In the genomic region with DNA sequence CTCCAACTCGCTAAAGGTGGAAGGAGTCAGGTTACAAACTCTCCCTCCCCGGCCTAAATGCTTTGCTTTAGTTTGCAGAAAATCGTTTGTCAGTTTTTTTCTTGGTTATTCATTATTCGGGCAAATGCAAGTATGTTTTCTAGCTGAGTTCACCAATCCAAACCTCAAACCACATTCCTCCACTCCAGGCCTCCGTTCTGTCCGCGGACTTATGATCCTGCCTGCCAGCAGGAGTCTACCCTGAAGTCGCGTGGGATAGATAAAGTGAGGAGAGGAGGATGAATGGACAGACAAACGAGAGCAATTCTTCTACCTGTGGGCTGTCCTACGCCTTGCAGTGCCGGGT, we compare ENCODE assay signal across 8 cellular contexts. TPM values are rescaled to one million over a fixed set of nuclear protein-coding genes. Genes with fewer than 3 reads are reported as not detected.
DNase-seq lines count a peak whose midpoint lies in the region; ATAC-seq and TF ChIP-seq lines count a peak whose summit lies in the region.

No MANE protein-coding gene starts in this region.

- 0 to 2% (median 0%) methylated on average over 12 of the region's 12 CpGs for WGBS in spleen, 5 donors

- peaks cover 12% of the 10 kb centered on the region for H3K4me1 ChIP-seq in iPS-18a (ENCODE audit: control insufficient read depth, low read depth, low read length)
- peaks cover 13 to 85% (median 55%) of the 10 kb centered on the region in 6 donors for H3K4me1 ChIP-seq in spleen

- peaks cover 34% of the 10 kb centered on the region for H3K36me3 ChIP-seq in iPS-18a (ENCODE audit: control insufficient read depth, low read depth, low read length)
- H3K36me3 ChIP-seq in spleen, result peaks cover 0 to 37% (median 8%) of the 10 kb centered on the region in 6 donors

- H3K4me1 Mint-ChIP-seq in activated naive CD4-positive, alpha-beta T cell treated with anti-CD3 and anti-CD28 coated beads, Interleukin-2, amount 50 U/mL, for 24 hours, result peaks cover 31% of the 10 kb centered on the region
- peaks cover 29% of the 10 kb centered on the region for H3K4me1 Mint-ChIP-seq in activated naive CD8-positive, alpha-beta T cell (ENCODE audit: low read depth)

- H3K27ac Mint-ChIP-seq in activated naive CD4-positive, alpha-beta T cell treated with anti-CD3 and anti-CD28 coated beads, Interleukin-2, amount 50 U/mL, for 24 hours, result no peak overlapping the region
- no peak overlapping the region for H3K27ac Mint-ChIP-seq in activated naive CD8-positive, alpha-beta T cell

- H3K9me3 ChIP-seq in iPS-18a (ENCODE audit: control insufficient read depth, low read depth, low read length) (no peaks in the 10 kb centered on the region), spleen (no peaks in the 10 kb centered on the region)

- H3K4me3 Mint-ChIP-seq in activated naive CD4-positive, alpha-beta T cell treated with anti-CD3 and anti-CD28 coated beads, Interleukin-2, amount 50 U/mL, for 24 hours, result peak overlapping the region; percentile 76
- peak overlapping the region; percentile 76 for H3K4me3 Mint-ChIP-seq in activated naive CD8-positive, alpha-beta T cell

- peaks cover 2% of the 10 kb centered on the region for H3K36me3 Mint-ChIP-seq in activated naive CD4-positive, alpha-beta T cell treated with anti-CD3 and anti-CD28 coated beads, Interleukin-2, amount 50 U/mL, for 24 hours
- H3K36me3 Mint-ChIP-seq in activated naive CD8-positive, alpha-beta T cell, result no peaks in the 10 kb centered on the region

- H3K4me3 ChIP-seq in iPS-18a (ENCODE audit: low read length) (peak overlapping the region; percentile 87), spleen (peak overlapping the region; percentile 45 to 81 (median 60))

- H3K27ac ChIP-seq in iPS-18a (ENCODE audit: low read length) (no peak overlapping the region), spleen (peak overlapping the region; percentile 46 to 93 (median 87))

- intact Hi-C loops in spleen (cut with DNase I; ENCODE audit: low total_unique reads), result loop anchor here (10.0 kb wide), 1 partner anchor 1901 kb away; no protein-coding TSS in a partner anchor

- no peak for DNase-seq in activated naive CD4-positive, alpha-beta T cell treated with Interleukin-2 at 50 U/mL for 16 hours
- DNase-seq in spleen (no peak), RKO (ENCODE audit: low spot score) (no peak), nucleus accumbens (lab: John Stamatoyannopoulos, UW) (no peak)

- peak overlapping the region; percentile 81 for H3K9ac ChIP-seq in iPS-18a (ENCODE audit: low read length)

- ATAC-seq in HG03439 (IDR thresholded peaks at IDR 0.05; ENCODE audit: unreplicated experiment), result no peak

- H3K27me3 ChIP-seq in iPS-18a (ENCODE audit: control insufficient read depth, insufficient read depth, low read length) (peaks cover 22% of the 10 kb centered on the region), spleen (replicated peaks in 1 of 7) (peaks cover 0 to 70% (median 38%) of the 10 kb centered on the region in 7 donors)

- no peaks in the 10 kb centered on the region for H3K9me3 Mint-ChIP-seq in activated naive CD4-positive, alpha-beta T cell treated with anti-CD3 and anti-CD28 coated beads, Interleukin-2, amount 50 U/mL, for 24 hours
- H3K9me3 Mint-ChIP-seq in activated naive CD8-positive, alpha-beta T cell (ENCODE audit: low read depth), result no peaks in the 10 kb centered on the region

- TF ChIP-seq POLR2A in spleen (IDR thresholded peaks at IDR 0.05), result no peak

- peaks cover 59% of the 10 kb centered on the region for H3K27me3 Mint-ChIP-seq in activated naive CD4-positive, alpha-beta T cell treated with anti-CD3 and anti-CD28 coated beads, Interleukin-2, amount 50 U/mL, for 24 hours
- H3K27me3 Mint-ChIP-seq in activated naive CD8-positive, alpha-beta T cell, result peaks cover 63% of the 10 kb centered on the region

- TF ChIP-seq CTCF in spleen (IDR thresholded peaks at IDR 0.05 in 8 of 11, conservative IDR thresholded peaks at IDR 0.05 in 3 of 11), result no peak

RNA-seq across cellular contexts. Expression of gene ADAMTS1, which starts 1.3 kb away (rescaled TPM):
- 10 to 100 TPM; 15.9 to 71.6 (median 29.6) TPM for total RNA-seq in spleen
- 10 to 100 TPM in 1 of 3 donors, 1 to 10 TPM in 2; 2.3 to 11.2 (median 7.8) TPM for polyA plus RNA-seq in spleen
